ENCODE assay signal across 20 cellular contexts in the genomic region with DNA sequence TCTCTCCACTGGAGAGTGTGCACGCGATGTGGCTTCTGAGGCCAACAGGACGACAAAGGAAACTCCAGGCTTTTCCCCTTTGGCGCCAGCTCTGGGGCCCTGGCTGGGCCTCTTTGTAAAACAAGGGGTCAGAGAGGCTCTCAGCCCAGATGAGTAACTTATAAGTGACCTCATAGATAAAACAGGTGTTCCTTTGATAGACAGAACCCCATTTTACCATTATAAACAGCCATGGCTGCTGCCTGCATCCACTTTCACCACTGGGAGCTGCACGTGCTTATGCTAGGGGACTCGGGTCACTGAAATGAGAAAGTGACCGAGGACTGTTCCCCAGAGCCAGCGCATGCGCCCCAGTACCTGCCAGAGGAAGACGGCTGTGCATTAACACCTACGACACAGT. TPM values are rescaled to one million over a fixed set of nuclear protein-coding genes. Genes with fewer than 3 reads are reported as not detected.
A peak's percentile ranks its signal among the peaks of the same experiment; 100 is the strongest.
DNase-seq lines count a peak whose midpoint lies in the region; TF ChIP-seq lines count a peak whose summit lies in the region.
"Had no signal": no experiment of that assay in that cellular context is flagged by ENCODE, and none has a peak within 500 bp of the region (broad histone marks: within the 10 kb centered on the region; RNA-seq: fewer than 3 reads in every experiment).

No MANE protein-coding gene starts in this region.

- peaks cover 78% of the 10 kb centered on the region for H3K36me3 Mint-ChIP-seq in Calu3 (ENCODE audit: insufficient read depth, unreplicated experiment)
- no peaks in the 10 kb centered on the region for H3K36me3 Mint-ChIP-seq in glutamatergic neuron (ENCODE audit: unreplicated experiment)

- TF ChIP-seq CTCF in Calu3 (IDR thresholded peaks at IDR 0.05; ENCODE audit: unreplicated experiment) (no peak), PC-9 (conservative IDR thresholded peaks at IDR 0.05) (no peak), glutamatergic neuron (IDR thresholded peaks at IDR 0.05; ENCODE audit: partially characterized antibody, unreplicated experiment) (no peak), osteoblast (IDR thresholded peaks at IDR 0.05; ENCODE audit: extremely low read depth, low read depth, low read length) (no peak)

- H3K36me3 ChIP-seq in PC-9 (ENCODE audit: low read depth) (no peaks in the 10 kb centered on the region), osteoblast (ENCODE audit: insufficient read depth, low read length) (peaks cover 7% of the 10 kb centered on the region)

- H3K27me3 ChIP-seq in PC-9 (ENCODE audit: insufficient read depth, low read depth): no peaks in the 10 kb centered on the region
- no peaks in the 10 kb centered on the region for H3K27me3 ChIP-seq in osteoblast (ENCODE audit: insufficient read depth, low read length)
- H3K27me3 ChIP-seq: MG63 had no signal

- intact Hi-C loops in Calu3 (cut with micrococcal nuclease; ENCODE audit: unreplicated experiment): no loop called here
- intact Hi-C loops in PC-9 (cut with micrococcal nuclease; ENCODE audit: unreplicated experiment): no loop called here

- H4K20me1 ChIP-seq in PC-9 (ENCODE audit: insufficient read depth): no peaks in the 10 kb centered on the region
- H4K20me1 ChIP-seq in osteoblast (ENCODE audit: insufficient read depth, low read length): no peaks in the 10 kb centered on the region

- H3K27ac Mint-ChIP-seq in Calu3 (ENCODE audit: unreplicated experiment) (peak overlapping the region; percentile 87), glutamatergic neuron (ENCODE audit: unreplicated experiment) (peak overlapping the region; percentile 70)
- H3K27ac Mint-ChIP-seq: HFFc6, IgD-negative memory B cell, T-helper 17 cell had no signal

- H3K27ac ChIP-seq in PC-9: peak overlapping the region; percentile 98
- H3K27ac ChIP-seq in osteoblast (ENCODE audit: low read depth, low read length): no peak overlapping the region
- H3K27ac ChIP-seq: HL-60 had no signal

- no peaks in the 10 kb centered on the region for H3K9me3 Mint-ChIP-seq in Calu3 (ENCODE audit: low read depth, unreplicated experiment)
- H3K9me3 Mint-ChIP-seq in glutamatergic neuron (ENCODE audit: unreplicated experiment): peaks cover 8% of the 10 kb centered on the region
- H3K9me3 Mint-ChIP-seq: HFFc6 had no signal

- H3K27me3 Mint-ChIP-seq in Calu3 (ENCODE audit: unreplicated experiment) (no peaks in the 10 kb centered on the region), glutamatergic neuron (ENCODE audit: unreplicated experiment) (peaks cover 2% of the 10 kb centered on the region)
- H3K27me3 Mint-ChIP-seq: T-helper 17 cell had no signal

- CTCF ChIA-PET in Calu3 (lab: Charles Lee) (interaction anchor here (0.6 kb wide), 1 partner anchor 13 kb away, joined by 3 read pairs; no protein-coding TSS in a partner anchor), PC-9 (lab: Charles Lee) (no interaction called here)

- no peaks in the 10 kb centered on the region for H3K9me3 ChIP-seq in PC-9 (ENCODE audit: insufficient read depth, low read depth)
- H3K9me3 ChIP-seq in osteoblast (ENCODE audit: low read depth, low read length): no peaks in the 10 kb centered on the region
- H3K9me3 ChIP-seq: MG63 had no signal

- BruUV-seq in Calu3 (replicated peaks; lab: Mats Ljungman, UMichigan) (no TSS peak), PC-9 (replicated peaks; lab: Mats Ljungman, UMichigan) (no TSS peak)

- DNase-seq in Calu3 (peak; percentile 47), PC-9 (no peak), glutamatergic neuron (no peak), osteoblast (ENCODE audit: insufficient read length, low spot score, missing footprints) (peak; percentile 30), NCI-H146 treated with DMSO at 0.1 percent for 48 hours (lab: John Stamatoyannopoulos, UW; ENCODE audit: unreplicated experiment) (no peak), AG08395 (ENCODE audit: low spot score) (no peak)
- no peak for DNase-seq in activated effector memory CD4-positive, alpha-beta T cell treated with anti-CD3 and anti-CD28 coated beads, Interleukin-2, amount 50 U/mL, for 16 hours
- DNase-seq: ACHN, AML-193, HFFc6, Kasumi-1, MG63, NCI-H146, NCI-H2081 treated with DMSO at 0.1 percent for 48 hours, SHP77 treated with DMSO at 0.1 percent for 48 hours, T-helper 17 cell had no signal

- H2AFZ ChIP-seq in PC-9 (no peak overlapping the region), osteoblast (ENCODE audit: low read length) (no peak overlapping the region)

- no peak overlapping the region for H3K4me3 ChIP-seq in PC-9
- no peak overlapping the region for H3K4me3 ChIP-seq in osteoblast (ENCODE audit: insufficient read depth, low read length)
- H3K4me3 ChIP-seq: MG63 had no signal

- peaks cover 43% of the 10 kb centered on the region for H3K4me1 Mint-ChIP-seq in Calu3 (ENCODE audit: low read depth, unreplicated experiment)
- peaks cover 6% of the 10 kb centered on the region for H3K4me1 Mint-ChIP-seq in glutamatergic neuron (ENCODE audit: low read depth, unreplicated experiment)

- H3K4me3 Mint-ChIP-seq in Calu3 (ENCODE audit: low read depth, unreplicated experiment) (peak overlapping the region; percentile 26), glutamatergic neuron (ENCODE audit: unreplicated experiment) (no peak overlapping the region)
- H3K4me3 Mint-ChIP-seq: HFFc6, IgD-negative memory B cell, T-helper 17 cell had no signal

- no peaks in the 10 kb centered on the region for H3K9me2 ChIP-seq in PC-9 (ENCODE audit: insufficient read depth)

- H3K79me2 ChIP-seq in PC-9 (ENCODE audit: low read depth) (no peaks in the 10 kb centered on the region), osteoblast (ENCODE audit: insufficient read depth, low read length) (no peaks in the 10 kb centered on the region)

- H3F3A ChIP-seq in PC-9 (ENCODE audit: insufficient read depth, low read depth): peaks cover 32% of the 10 kb centered on the region

- H3K4me2 ChIP-seq in PC-9 (0 out of 2 replicates have a peak overlapping the region, but pooled peaks have one; percentile 46), osteoblast (ENCODE audit: insufficient read depth, low read length) (no peak overlapping the region)

- peaks cover 48% of the 10 kb centered on the region for H3K4me1 ChIP-seq in PC-9 (replicated peaks; ENCODE audit: insufficient read depth)
- H3K4me1 ChIP-seq in osteoblast (ENCODE audit: insufficient read depth, low read length): no peaks in the 10 kb centered on the region

- POLR2A ChIA-PET in PC-9 (lab: Charles Lee; ENCODE audit: unreplicated experiment): no interaction called here

RNA-seq across cellular contexts. Expression of gene RNF207, which starts 12.5 kb away (rescaled TPM):
- 146 and 160 TPM in 2 replicates for total RNA-seq in Calu3 (2022)
- 49.3 and 53.1 TPM in 2 replicates for total RNA-seq in PC-9 (2021)
- 5.6 TPM for total RNA-seq in glutamatergic neuron (ENCODE audit: unreplicated experiment)
- 10.6 and 42.7 TPM in 2 replicates for total RNA-seq in osteoblast

RNA-seq across cellular contexts. Expression of gene ICMT, which starts 17.4 kb away (rescaled TPM):
- 54.5 and 56.2 TPM in 2 replicates for total RNA-seq in Calu3 (2022)
- 43.9 and 44.3 TPM in 2 replicates for total RNA-seq in PC-9 (2021)
- total RNA-seq in glutamatergic neuron (ENCODE audit: unreplicated experiment): 55.5 TPM
- total RNA-seq in osteoblast: 60.8 and 63.6 TPM in 2 replicates

RNA-seq across cellular contexts. Expression of gene RPL22, which starts 19.0 kb away (rescaled TPM):
- 256 and 259 TPM in 2 replicates for total RNA-seq in Calu3 (2022)
- total RNA-seq in PC-9 (2021): 408 and 447 TPM in 2 replicates
- 275 TPM for total RNA-seq in glutamatergic neuron (ENCODE audit: unreplicated experiment)
- total RNA-seq in osteoblast: 93.0 and 99.3 TPM in 2 replicates

RNA-seq across cellular contexts. Expression of gene HES3, which starts 25.6 kb away (rescaled TPM):
- total RNA-seq in Calu3 (2022): not detected in 2 replicates
- total RNA-seq in PC-9 (2021): not detected in 2 replicates
- total RNA-seq in glutamatergic neuron (ENCODE audit: unreplicated experiment): 0.66 TPM
- not detected in 2 replicates for total RNA-seq in osteoblast
- total RNA-seq: H4, HFFc6, NCI-H460, T-helper 17 cell had no signal

RNA-seq across cellular contexts. Expression of gene CHD5, which starts 38.3 kb away (rescaled TPM):
- total RNA-seq in Calu3 (2022) (0.27 and 0.28 TPM in 2 replicates), PC-9 (2021) (0.50 and 0.63 TPM in 2 replicates), glutamatergic neuron (ENCODE audit: unreplicated experiment) (0.96 TPM), osteoblast (under 0.01 TPM in 1 of 2 replicates, not detected in the other)

Comparison
In these comparisons a context has a peak if more than half of its experiments do, and no peak if none do; other contexts are left out.
1. DNase-seq: peak in Calu3 (single experiment) and osteoblast (single experiment); none in PC-9 (0 of 2), glutamatergic neuron (single experiment), NCI-H146 treated with DMSO at 0.1 percent for 48 hours (single experiment), AG08395 (single experiment) and activated effector memory CD4-positive, alpha-beta T cell treated with anti-CD3 and anti-CD28 coated beads, Interleukin-2, amount 50 U/mL, for 16 hours (single experiment).